In genomic region chr11:16484434-16484833, GRCh38 we compare ENCODE assay signal across 27 cellular contexts.
A peak's percentile ranks its signal among the peaks of the same experiment; 100 is the strongest.
DNase-seq lines count a peak whose midpoint lies in the region; ATAC-seq, FAIRE-seq and TF ChIP-seq lines count a peak whose summit lies in the region.
"Had no signal": no experiment of that assay in that cellular context is flagged by ENCODE, and none has a peak within 500 bp of the region (broad histone marks: within the 10 kb centered on the region; RNA-seq: fewer than 3 reads in every experiment).

No MANE protein-coding gene starts in this region.

- no peak overlapping the region for H3K14ac ChIP-seq in neuronal stem cell (ENCODE audit: low read length)

- no peaks in the 10 kb centered on the region for H3K27me3 Mint-ChIP-seq in activated naive CD8-positive, alpha-beta T cell treated with anti-CD3 and anti-CD28 coated beads for 36 hours
- no peaks in the 10 kb centered on the region for H3K27me3 Mint-ChIP-seq in activated CD4-positive, alpha-beta memory T cell treated with anti-CD3 and anti-CD28 coated beads, Interleukin-2, amount 10 ng/mL, durations not matched to agents 7 days and 5 days
- H3K27me3 Mint-ChIP-seq: CD4-positive, alpha-beta memory T cell; CD4-positive, CD25-positive, alpha-beta regulatory T cell; CD8-positive, alpha-beta memory T cell had no signal

- H3K4ac ChIP-seq in neuronal stem cell (ENCODE audit: low read length) = no peak overlapping the region

- BruUV-seq in K562 (replicated peaks; lab: Mats Ljungman, UMichigan) = no TSS peak

- H4K8ac ChIP-seq in neuronal stem cell (ENCODE audit: low read depth, low read length) = no peak overlapping the region

- H3K4me3 ChIP-seq in K562 (no peak overlapping the region), neuronal stem cell (ENCODE audit: low read length in 2 of 2) (peak overlapping the region in 1 of 2 donors; percentile 52), spleen (no peak overlapping the region)
- H3K4me3 ChIP-seq: BLaER1, GM12878 had no signal

- no peaks in the 10 kb centered on the region for H3K27me3 ChIP-seq in K562 (ENCODE audit: control insufficient read depth in 2 of 2, insufficient read depth in 2 of 2, low read length in 2 of 2)
- no peaks in the 10 kb centered on the region for H3K27me3 ChIP-seq in neuronal stem cell (ENCODE audit: control insufficient read depth in 3 of 3, insufficient read depth in 3 of 3, low read depth in 1 of 3, low read length in 3 of 3)
- no peaks in the 10 kb centered on the region for H3K27me3 ChIP-seq in spleen (replicated peaks in 1 of 7)
- H3K27me3 ChIP-seq: BE2C, BLaER1 had no signal

- H3K18ac ChIP-seq in neuronal stem cell (ENCODE audit: low read length) = no peak overlapping the region

- DNase-seq in K562 (ENCODE audit: extremely low read depth in 1 of 4, low spot score in 3 of 4) = no peak
- no peak for DNase-seq in neuronal stem cell (ENCODE audit: low spot score)
- DNase-seq in spleen = peak; percentile 47
- DNase-seq in activated naive CD8-positive, alpha-beta T cell treated with anti-CD3 and anti-CD28 coated beads for 36 hours = no peak
- DNase-seq in activated CD4-positive, alpha-beta memory T cell treated with anti-CD3 and anti-CD28 coated beads, Interleukin-2, amount 10 ng/mL, durations not matched to agents 7 days and 5 days = no peak
- no peak for DNase-seq in activated gamma-delta T cell treated with Interleukin-2 at 50 U/mL for 16 hours
- DNase-seq: 8988T; ACHN; BE2C; C1 segment of cervical spinal cord; CD4-positive, alpha-beta memory T cell; CD4-positive, CD25-positive, alpha-beta regulatory T cell; CD8-positive, alpha-beta memory T cell; COR-L47; DMS 273 treated with DMSO at 0.1 percent for 48 hours; DMS153; DMS53; DMS79; DND-41; EL; GDM1 had no signal

- H3K36me3 ChIP-seq in K562 (ENCODE audit: control insufficient read depth, insufficient read depth, low read length) (no peaks in the 10 kb centered on the region), neuronal stem cell (replicated peaks in 1 of 2; ENCODE audit: control insufficient read depth in 2 of 2, insufficient read depth in 2 of 2, low read length in 2 of 2) (no peaks in the 10 kb centered on the region), spleen (no peaks in the 10 kb centered on the region)
- H3K36me3 ChIP-seq: BE2C, BLaER1 had no signal

- no peak for TF ChIP-seq EP300 in K562 (IDR thresholded peaks at IDR 0.05; ENCODE audit: low read length)

- no peak for FAIRE-seq in K562 (lab: Jason Lieb, UNC)
- FAIRE-seq: A204.1, GM12878, GM12892, GM18507 had no signal

- TF ChIP-seq RAD21 in K562 (CRISPR knock-in tag; conservative IDR thresholded peaks at IDR 0.05 in 1 of 2, IDR thresholded peaks at IDR 0.05 in 1 of 2) = no peak

- no peak for TF ChIP-seq CTCF in K562 (IDR thresholded peaks at IDR 0.05 in 2 of 3, conservative IDR thresholded peaks at IDR 0.05 in 1 of 3; ENCODE audit: insufficient read depth in 2 of 3, low read depth in 1 of 3, low read length in 3 of 3)
- no peak for TF ChIP-seq CTCF in spleen (IDR thresholded peaks at IDR 0.05 in 8 of 11, conservative IDR thresholded peaks at IDR 0.05 in 3 of 11)

- WGBS in K562 (ENCODE audit: insufficient coverage, low coverage, missing lambda C conversion rate) = 67% methylated on average over 7 of the region's 7 CpGs
- WGBS in neuronal stem cell (ENCODE audit: extremely low coverage in 2 of 2, insufficient read length in 2 of 2, insufficient replicate concordance in 1 of 2), 2 donors = no CpG with 5 or more reads among the region's 7 CpGs
- WGBS in spleen, 5 donors = 75 to 93% (median 85%) methylated on average over 6 to 7 of the region's 7 CpGs

- no peaks in the 10 kb centered on the region for H3K79me1 ChIP-seq in neuronal stem cell (ENCODE audit: low read depth, low read length)

- no peaks in the 10 kb centered on the region for H3K9me3 Mint-ChIP-seq in activated naive CD8-positive, alpha-beta T cell treated with anti-CD3 and anti-CD28 coated beads for 36 hours
- H3K9me3 Mint-ChIP-seq in activated CD4-positive, alpha-beta memory T cell treated with anti-CD3 and anti-CD28 coated beads, Interleukin-2, amount 10 ng/mL, durations not matched to agents 7 days and 5 days = no peaks in the 10 kb centered on the region

- no peak overlapping the region for H2BK15ac ChIP-seq in neuronal stem cell (ENCODE audit: low read length)

- in situ Hi-C loops in K562 (cut with MboI) = no loop called here

- POLR2A ChIA-PET in K562 (lab: Yijun Ruan, JAX) = interaction anchor here (0.6 to 1.0 kb wide), 2 partner anchors 10 to 37 kb away, joined by 3 read pairs; no protein-coding TSS in a partner anchor
- POLR2A ChIA-PET in activated CD4-positive, alpha-beta memory T cell treated with anti-CD3 and anti-CD28 coated beads, Interleukin-2, amount 10 ng/mL, durations not matched to agents 7 days and 5 days (lab: Charles Lee) = no interaction called here

- no peaks in the 10 kb centered on the region for H3K4me1 Mint-ChIP-seq in activated naive CD8-positive, alpha-beta T cell treated with anti-CD3 and anti-CD28 coated beads for 36 hours
- no peaks in the 10 kb centered on the region for H3K4me1 Mint-ChIP-seq in activated CD4-positive, alpha-beta memory T cell treated with anti-CD3 and anti-CD28 coated beads, Interleukin-2, amount 10 ng/mL, durations not matched to agents 7 days and 5 days
- H3K4me1 Mint-ChIP-seq: CD14-positive monocyte; CD4-positive, alpha-beta memory T cell; CD4-positive, CD25-positive, alpha-beta regulatory T cell; CD8-positive, alpha-beta memory T cell had no signal

- CTCF ChIA-PET in K562 (lab: Yijun Ruan, JAX; ENCODE audit: low intra/inter-chr PET ratio) = no interaction called here
- CTCF ChIA-PET in activated CD4-positive, alpha-beta memory T cell treated with anti-CD3 and anti-CD28 coated beads, Interleukin-2, amount 10 ng/mL, durations not matched to agents 7 days and 5 days (lab: Charles Lee) = no interaction called here

- no peaks in the 10 kb centered on the region for H3K9me1 ChIP-seq in K562 (ENCODE audit: control insufficient read depth, insufficient read depth, low read length)

- peak overlapping the region; percentile 44 for H3K23ac ChIP-seq in neuronal stem cell (ENCODE audit: low read depth, low read length, poor library complexity)

- no peak overlapping the region for H2BK5ac ChIP-seq in neuronal stem cell (ENCODE audit: low read length)

- no peaks in the 10 kb centered on the region for H4K20me1 ChIP-seq in K562 (replicated peaks; ENCODE audit: control insufficient read depth, insufficient read depth, low read length)
- H4K20me1 ChIP-seq: BLaER1 had no signal

- no peak overlapping the region for H2AK5ac ChIP-seq in neuronal stem cell (ENCODE audit: low read depth, low read length)

- H2BK12ac ChIP-seq in neuronal stem cell (ENCODE audit: low read length) = no peak overlapping the region

- no peak for ATAC-seq in K562
- ATAC-seq: GM12878 had no signal

- H3K27ac ChIP-seq in K562 (ENCODE audit: extremely low read depth, low read depth, low read length) = no peak overlapping the region
- no peak overlapping the region for H3K27ac ChIP-seq in neuronal stem cell (replicated peaks; ENCODE audit: low read length)
- H3K27ac ChIP-seq in spleen = no peak overlapping the region
- H3K27ac ChIP-seq: BLaER1 had no signal

- TF ChIP-seq POLR2A in K562 (conservative IDR thresholded peaks at IDR 0.05) (no peak), spleen (IDR thresholded peaks at IDR 0.05) (no peak)

- no peak overlapping the region for H2BK120ac ChIP-seq in neuronal stem cell (ENCODE audit: low read depth, low read length)

- H3K4me3 Mint-ChIP-seq in activated naive CD8-positive, alpha-beta T cell treated with anti-CD3 and anti-CD28 coated beads for 36 hours = no peak overlapping the region
- no peak overlapping the region for H3K4me3 Mint-ChIP-seq in activated CD4-positive, alpha-beta memory T cell treated with anti-CD3 and anti-CD28 coated beads, Interleukin-2, amount 10 ng/mL, durations not matched to agents 7 days and 5 days
- H3K4me3 Mint-ChIP-seq: CD14-positive monocyte; CD4-positive, alpha-beta memory T cell; CD4-positive, CD25-positive, alpha-beta regulatory T cell; CD8-positive, alpha-beta memory T cell had no signal

- peak overlapping the region; percentile 5 for H4K91ac ChIP-seq in neuronal stem cell (ENCODE audit: low read depth, low read length, poor library complexity)

- H3K9ac ChIP-seq in K562 (ENCODE audit: insufficient read depth in 1 of 2, low read depth in 2 of 2, low read length in 2 of 2) (no peak overlapping the region), neuronal stem cell (ENCODE audit: low read depth, low read length, poor library complexity) (no peak overlapping the region)
- H3K9ac ChIP-seq: BLaER1 had no signal

- H3K79me2 ChIP-seq in K562 (ENCODE audit: control insufficient read depth, insufficient read depth, low read length) = no peaks in the 10 kb centered on the region

- H3K4me1 ChIP-seq in K562 (replicated peaks in 1 of 2; ENCODE audit: control insufficient read depth in 2 of 2, insufficient read depth in 2 of 2, low read length in 2 of 2) (no peaks in the 10 kb centered on the region), neuronal stem cell (ENCODE audit: control insufficient read depth in 2 of 2, insufficient read depth in 1 of 2, low read depth in 1 of 2, low read length in 2 of 2) (no peaks in the 10 kb centered on the region), spleen (no peaks in the 10 kb centered on the region)
- H3K4me1 ChIP-seq: BE2C, BLaER1 had no signal

- intact Hi-C loops in K562 (cut with micrococcal nuclease) = no loop called here
- intact Hi-C loops in spleen (cut with DNase I; ENCODE audit: low total_unique reads) = no loop called here

- no peak overlapping the region for H3K27ac Mint-ChIP-seq in activated naive CD8-positive, alpha-beta T cell treated with anti-CD3 and anti-CD28 coated beads for 36 hours
- H3K27ac Mint-ChIP-seq in activated CD4-positive, alpha-beta memory T cell treated with anti-CD3 and anti-CD28 coated beads, Interleukin-2, amount 10 ng/mL, durations not matched to agents 7 days and 5 days = no peak overlapping the region
- H3K27ac Mint-ChIP-seq: CD14-positive monocyte; CD4-positive, alpha-beta memory T cell; CD4-positive, CD25-positive, alpha-beta regulatory T cell; CD8-positive, alpha-beta memory T cell had no signal

- no peaks in the 10 kb centered on the region for H3K9me3 ChIP-seq in K562 (replicated peaks; ENCODE audit: control insufficient read depth, insufficient read depth, low read depth, low read length)
- peaks cover 0 to 2% of the 10 kb centered on the region in 2 donors for H3K9me3 ChIP-seq in neuronal stem cell (replicated peaks in 1 of 2; ENCODE audit: control insufficient read depth in 2 of 2, insufficient read depth in 1 of 2, low read depth in 1 of 2, low read length in 2 of 2)
- no peaks in the 10 kb centered on the region for H3K9me3 ChIP-seq in spleen
- H3K9me3 ChIP-seq: BE2C, BLaER1 had no signal

- no peak overlapping the region for H2AFZ ChIP-seq in K562 (ENCODE audit: low read depth, low read length)
- no peak overlapping the region for H2AFZ ChIP-seq in neuronal stem cell (ENCODE audit: low read length)

- H3K4me2 ChIP-seq in K562 (ENCODE audit: insufficient read depth, low read length) (no peak overlapping the region), neuronal stem cell (ENCODE audit: insufficient read depth, low read length, poor library complexity, severe bottlenecking) (no peak overlapping the region)
- H3K4me2 ChIP-seq: BLaER1 had no signal

- H3K36me3 Mint-ChIP-seq in activated naive CD8-positive, alpha-beta T cell treated with anti-CD3 and anti-CD28 coated beads for 36 hours = no peaks in the 10 kb centered on the region
- no peaks in the 10 kb centered on the region for H3K36me3 Mint-ChIP-seq in activated CD4-positive, alpha-beta memory T cell treated with anti-CD3 and anti-CD28 coated beads, Interleukin-2, amount 10 ng/mL, durations not matched to agents 7 days and 5 days (ENCODE audit: low read depth)
- H3K36me3 Mint-ChIP-seq: CD14-positive monocyte; CD4-positive, alpha-beta memory T cell; CD4-positive, CD25-positive, alpha-beta regulatory T cell; CD8-positive, alpha-beta memory T cell had no signal
